In genomic region chr2:215590353-215590752, GRCh38 we compare ENCODE assay signal across 1 cellular context.
TF ChIP-seq lines count a peak whose summit lies in the region.

No MANE protein-coding gene starts in this region.

TF ChIP-seq in HepG2, 621 proteins besides CTCF, POLR2A, EP300 and RAD21 (continued from another document):
- TF ChIP-seq ZNF407 (CRISPR knock-in tag; IDR thresholded peaks at IDR 0.05; ENCODE audit: not compliant biosample characterization) (no peak), ZNF605 (CRISPR knock-in tag; IDR thresholded peaks at IDR 0.05) (no peak), RFX5 (IDR thresholded peaks at IDR 0.05; ENCODE audit: low read depth, low read length) (peak; percentile 78), HOMEZ (CRISPR knock-in tag; IDR thresholded peaks at IDR 0.05; ENCODE audit: low read depth) (peak; percentile 79; the same call in 1 of the 2 replicates), RBAK (CRISPR knock-in tag; IDR thresholded peaks at IDR 0.05) (no peak)
- TF ChIP-seq, protein P1, sequence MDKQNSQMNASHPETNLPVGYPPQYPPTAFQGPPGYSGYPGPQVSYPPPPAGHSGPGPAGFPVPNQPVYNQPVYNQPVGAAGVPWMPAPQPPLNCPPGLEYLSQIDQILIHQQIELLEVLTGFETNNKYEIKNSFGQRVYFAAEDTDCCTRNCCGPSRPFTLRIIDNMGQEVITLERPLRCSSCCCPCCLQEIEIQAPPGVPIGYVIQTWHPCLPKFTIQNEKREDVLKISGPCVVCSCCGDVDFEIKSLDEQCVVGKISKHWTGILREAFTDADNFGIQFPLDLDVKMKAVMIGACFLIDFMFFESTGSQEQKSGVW (CRISPR knock-in tag; IDR thresholded peaks at IDR 0.05; ENCODE audit: borderline replicate concordance) = no peak
